ENCODE assay signal across 15 cellular contexts in the genomic region with DNA sequence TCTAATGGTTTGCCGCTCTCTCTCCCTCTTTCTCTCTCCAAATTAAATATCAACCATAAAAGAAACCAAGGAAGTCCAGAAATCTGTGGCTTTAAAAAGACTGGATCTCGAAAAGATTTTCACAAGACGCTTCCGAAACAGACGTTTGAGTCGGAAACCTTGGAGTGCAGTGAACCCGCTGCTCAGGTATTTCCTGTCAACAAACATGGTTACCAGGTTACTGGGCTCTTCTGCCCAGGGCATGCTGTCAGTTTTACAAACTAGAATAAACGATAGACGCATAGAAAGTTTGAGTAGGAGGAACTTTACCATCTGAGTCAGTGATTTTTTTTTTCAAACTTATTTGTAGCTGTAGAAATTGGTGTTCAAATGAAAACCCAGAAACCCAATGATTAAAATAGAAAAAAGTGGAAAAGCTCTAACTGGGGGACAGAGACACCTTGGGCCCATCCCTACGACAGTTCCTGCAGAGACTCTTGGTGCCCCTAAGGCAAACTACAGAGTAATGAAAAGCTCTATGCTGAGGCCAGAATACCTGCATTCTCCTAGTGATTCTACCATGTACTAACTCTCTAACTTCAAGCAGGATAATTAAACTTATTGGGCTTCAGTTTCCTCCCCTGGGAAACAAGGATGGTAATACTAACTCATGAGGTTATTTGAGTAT.
DNase-seq lines count a peak whose midpoint lies in the region; ATAC-seq and TF ChIP-seq lines count a peak whose summit lies in the region.
"Had no signal": no experiment of that assay in that cellular context is flagged by ENCODE, and none has a peak within 500 bp of the region (broad histone marks: within the 10 kb centered on the region; RNA-seq: fewer than 3 reads in every experiment).

No MANE protein-coding gene starts in this region.

- H3K36me3 ChIP-seq in esophagus muscularis mucosa (no peaks in the 10 kb centered on the region), prostate gland (no peaks in the 10 kb centered on the region)

- peaks cover 0 to 14% (median 11%) of the 10 kb centered on the region in 4 donors for H3K4me1 ChIP-seq in esophagus muscularis mucosa
- no peaks in the 10 kb centered on the region for H3K4me1 ChIP-seq in prostate gland (replicated peaks)

- peaks cover 75% of the 10 kb centered on the region for H3K36me3 Mint-ChIP-seq in activated CD8-positive, alpha-beta memory T cell treated with anti-CD3 and anti-CD28 coated beads, Interleukin-2, amount 10 ng/mL, durations not matched to agents 7 days and 5 days

- H3K4me3 Mint-ChIP-seq in activated CD8-positive, alpha-beta memory T cell treated with anti-CD3 and anti-CD28 coated beads, Interleukin-2, amount 10 ng/mL, durations not matched to agents 7 days and 5 days: no peak overlapping the region
- H3K4me3 Mint-ChIP-seq: activated B cell treated with CpG ODN at 0.5 μM for 24 hours; activated naive CD8-positive, alpha-beta T cell; naive thymus-derived CD4-positive, alpha-beta T cell had no signal

- no peaks in the 10 kb centered on the region for H3K9me3 ChIP-seq in esophagus muscularis mucosa
- no peaks in the 10 kb centered on the region for H3K9me3 ChIP-seq in prostate gland

- 40% methylated on average over 10 of the region's 10 CpGs for WGBS in esophagus muscularis mucosa
- 42% methylated on average over 10 of the region's 10 CpGs for WGBS in prostate gland

- no peaks in the 10 kb centered on the region for H3K9me3 Mint-ChIP-seq in activated CD8-positive, alpha-beta memory T cell treated with anti-CD3 and anti-CD28 coated beads, Interleukin-2, amount 10 ng/mL, durations not matched to agents 7 days and 5 days (ENCODE audit: low read depth)
- H3K9me3 Mint-ChIP-seq: activated B cell treated with CpG ODN at 0.5 μM for 24 hours; naive thymus-derived CD4-positive, alpha-beta T cell had no signal

- H3K4me3 ChIP-seq in esophagus muscularis mucosa (peak overlapping the region; percentile 2 to 37 (median 22)), prostate gland (no peak overlapping the region)

- ATAC-seq in activated CD8-positive, alpha-beta memory T cell treated with anti-CD3 and anti-CD28 coated beads, Interleukin-2, amount 10 ng/mL, durations not matched to agents 7 days and 5 days: no peak
- ATAC-seq in GM21619 (IDR thresholded peaks at IDR 0.05; ENCODE audit: unreplicated experiment): no peak
- ATAC-seq: naive thymus-derived CD4-positive, alpha-beta T cell had no signal

- H3K27me3 Mint-ChIP-seq in activated CD8-positive, alpha-beta memory T cell treated with anti-CD3 and anti-CD28 coated beads, Interleukin-2, amount 10 ng/mL, durations not matched to agents 7 days and 5 days: no peaks in the 10 kb centered on the region
- H3K27me3 Mint-ChIP-seq: activated B cell treated with CpG ODN at 0.5 μM for 24 hours; activated naive CD8-positive, alpha-beta T cell; naive thymus-derived CD4-positive, alpha-beta T cell had no signal

- H3K27ac Mint-ChIP-seq in activated CD8-positive, alpha-beta memory T cell treated with anti-CD3 and anti-CD28 coated beads, Interleukin-2, amount 10 ng/mL, durations not matched to agents 7 days and 5 days: peak overlapping the region; percentile 55
- H3K27ac Mint-ChIP-seq: activated B cell treated with CpG ODN at 0.5 μM for 24 hours had no signal

- peaks cover 7% of the 10 kb centered on the region for H3K4me1 Mint-ChIP-seq in activated CD8-positive, alpha-beta memory T cell treated with anti-CD3 and anti-CD28 coated beads, Interleukin-2, amount 10 ng/mL, durations not matched to agents 7 days and 5 days
- H3K4me1 Mint-ChIP-seq: activated B cell treated with CpG ODN at 0.5 μM for 24 hours had no signal

- CTCF ChIA-PET in activated CD8-positive, alpha-beta memory T cell treated with anti-CD3 and anti-CD28 coated beads, Interleukin-2, amount 10 ng/mL, durations not matched to agents 7 days and 5 days (lab: Charles Lee): no interaction called here

- TF ChIP-seq POLR2A in esophagus muscularis mucosa (IDR thresholded peaks at IDR 0.05; ENCODE audit: low read depth): no peak
- no peak for TF ChIP-seq POLR2A in prostate gland (IDR thresholded peaks at IDR 0.05)

- H3K27me3 ChIP-seq in esophagus muscularis mucosa (no peaks in the 10 kb centered on the region), prostate gland (replicated peaks; ENCODE audit: insufficient read depth) (no peaks in the 10 kb centered on the region)

- intact Hi-C loops in esophagus muscularis mucosa (cut with DNase I) (loop anchor here (5.0 kb wide), 1 partner anchor 87 kb away; no protein-coding TSS in a partner anchor), prostate gland (cut with DNase I) (no loop called here)

- H3K27ac ChIP-seq in esophagus muscularis mucosa (replicated peaks in 1 of 4) (peak overlapping the region; percentile 73 to 76 (median 74)), prostate gland (peak overlapping the region; percentile 24 to 59)

- DNase-seq in activated CD8-positive, alpha-beta memory T cell treated with anti-CD3 and anti-CD28 coated beads, Interleukin-2, amount 10 ng/mL, durations not matched to agents 7 days and 5 days: no peak
- DNase-seq in activated CD8-positive, alpha-beta memory T cell treated with anti-CD3 and anti-CD28 coated beads, Interleukin-2, amount 50 U/mL, for 4 hours: no peak
- DNase-seq in T-helper 22 cell (ENCODE audit: low read depth) (peak; percentile 42), esophagus muscularis mucosa (ENCODE audit: extremely low spot score) (no peak), prostate gland (ENCODE audit: low spot score) (peak; percentile 36), OCI-M1 (lab: John Stamatoyannopoulos, UW) (no peak), NCI-H82 (lab: John Stamatoyannopoulos, UW) (no peak)
- DNase-seq: activated B cell treated with CpG ODN at 0.5 μM for 24 hours; hypothalamus; Karpas-422; naive thymus-derived CD4-positive, alpha-beta T cell; NCI-H2227 treated with DMSO at 0.1 percent for 48 hours; SIG-M5 had no signal

- no peak for TF ChIP-seq EP300 in esophagus muscularis mucosa (IDR thresholded peaks at IDR 0.05)

- no peak for TF ChIP-seq CTCF in esophagus muscularis mucosa (IDR thresholded peaks at IDR 0.05)
- no peak for TF ChIP-seq CTCF in prostate gland (IDR thresholded peaks at IDR 0.05)

Comparison
In these comparisons a context has a peak if more than half of its experiments do, and no peak if none do; other contexts are left out.
1. DNase-seq: peak in T-helper 22 cell (single experiment) and prostate gland (single experiment); none in activated CD8-positive, alpha-beta memory T cell treated with anti-CD3 and anti-CD28 coated beads, Interleukin-2, amount 10 ng/mL, durations not matched to agents 7 days and 5 days (single experiment), activated CD8-positive, alpha-beta memory T cell treated with anti-CD3 and anti-CD28 coated beads, Interleukin-2, amount 50 U/mL, for 4 hours (single experiment), esophagus muscularis mucosa (single experiment), OCI-M1 (single experiment) and NCI-H82 (single experiment).
2. H3K4me3 ChIP-seq: peak in esophagus muscularis mucosa (4 of 4); none in prostate gland (0 of 2).